In the genomic region with DNA sequence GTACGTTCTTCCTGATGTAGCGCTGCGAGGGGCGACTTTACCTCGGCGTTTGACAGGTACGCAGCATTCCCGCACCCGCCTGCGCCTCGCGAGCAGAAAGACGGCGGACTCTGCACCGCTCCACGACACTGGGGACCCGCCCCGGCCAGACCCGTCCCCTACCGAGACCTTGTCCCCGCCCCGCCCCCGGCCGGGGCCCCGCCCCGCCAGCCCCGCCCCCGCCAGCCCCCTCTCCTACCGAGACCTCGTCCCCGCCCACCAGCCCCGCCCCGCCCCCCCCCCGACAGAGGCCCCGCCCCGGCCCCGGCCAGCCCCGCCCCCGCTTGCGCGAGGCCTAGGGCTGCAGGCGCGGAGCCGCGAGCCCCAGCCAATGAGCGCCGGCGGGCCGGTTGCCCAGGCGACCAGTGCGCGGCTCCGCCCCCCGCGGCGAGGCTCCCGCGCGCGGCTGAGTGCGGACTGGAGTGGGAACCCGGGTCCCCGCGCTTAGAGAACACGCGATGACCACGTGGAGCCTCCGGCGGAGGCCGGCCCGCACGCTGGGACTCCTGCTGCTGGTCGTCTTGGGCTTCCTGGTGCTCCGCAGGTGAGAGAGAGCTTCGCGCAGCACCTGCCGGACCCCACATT, we compare ENCODE assay signal across 8 cellular contexts. TPM values are rescaled to one million over a fixed set of nuclear protein-coding genes. Genes with fewer than 3 reads are reported as not detected.
DNase-seq lines count a peak whose midpoint lies in the region; ATAC-seq lines count a peak whose summit lies in the region.

A gene with protein sequence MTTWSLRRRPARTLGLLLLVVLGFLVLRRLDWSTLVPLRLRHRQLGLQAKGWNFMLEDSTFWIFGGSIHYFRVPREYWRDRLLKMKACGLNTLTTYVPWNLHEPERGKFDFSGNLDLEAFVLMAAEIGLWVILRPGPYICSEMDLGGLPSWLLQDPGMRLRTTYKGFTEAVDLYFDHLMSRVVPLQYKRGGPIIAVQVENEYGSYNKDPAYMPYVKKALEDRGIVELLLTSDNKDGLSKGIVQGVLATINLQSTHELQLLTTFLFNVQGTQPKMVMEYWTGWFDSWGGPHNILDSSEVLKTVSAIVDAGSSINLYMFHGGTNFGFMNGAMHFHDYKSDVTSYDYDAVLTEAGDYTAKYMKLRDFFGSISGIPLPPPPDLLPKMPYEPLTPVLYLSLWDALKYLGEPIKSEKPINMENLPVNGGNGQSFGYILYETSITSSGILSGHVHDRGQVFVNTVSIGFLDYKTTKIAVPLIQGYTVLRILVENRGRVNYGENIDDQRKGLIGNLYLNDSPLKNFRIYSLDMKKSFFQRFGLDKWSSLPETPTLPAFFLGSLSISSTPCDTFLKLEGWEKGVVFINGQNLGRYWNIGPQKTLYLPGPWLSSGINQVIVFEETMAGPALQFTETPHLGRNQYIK (plus strand): TSS at position 424 of the 624 bp plus-strand sequence. CDS start 74 bp downstream, at position 498.

- H3K14ac ChIP-seq in mesenchymal stem cell (ENCODE audit: low read length in 2 of 2) = no peak within 1 kb of the TSS

- WGBS in mesenchymal stem cell = 4% methylated on average over 52 of the region's 77 CpGs

- H3K4me3 Mint-ChIP-seq in activated CD4-positive, alpha-beta memory T cell treated with anti-CD3 and anti-CD28 coated beads, Interleukin-2, amount 10 ng/mL, durations not matched to agents 7 days and 5 days = peak within 1 kb of the TSS; percentile 77

- no peak within 1 kb of the TSS for H2BK120ac ChIP-seq in mesenchymal stem cell (ENCODE audit: low read depth, low read length)

- peaks cover 16% of the 10 kb centered on the region for H3K4me1 Mint-ChIP-seq in activated CD4-positive, alpha-beta memory T cell treated with anti-CD3 and anti-CD28 coated beads, Interleukin-2, amount 10 ng/mL, durations not matched to agents 7 days and 5 days

- H3K27me3 ChIP-seq in mesenchymal stem cell (ENCODE audit: control insufficient read depth in 1 of 2, insufficient read depth in 1 of 2, low read length in 2 of 2) = peaks cover 36 to 37% of the 10 kb centered on the region in 2 experiments

- H3K9me3 ChIP-seq in mesenchymal stem cell (ENCODE audit: control insufficient read depth, low read length) = no peaks in the 10 kb centered on the region

- H3K9ac ChIP-seq in mesenchymal stem cell (ENCODE audit: low read length) = no peak within 1 kb of the TSS

- no peak within 1 kb of the TSS for H3K27ac Mint-ChIP-seq in activated CD4-positive, alpha-beta memory T cell treated with anti-CD3 and anti-CD28 coated beads, Interleukin-2, amount 10 ng/mL, durations not matched to agents 7 days and 5 days

- DNase-seq in NCI-H2171 treated with DMSO at 0.1 percent for 48 hours (lab: John Stamatoyannopoulos, UW) (peak; percentile 57), ecto neural progenitor cell (ENCODE audit: low spot score) (peak; percentile 91), mesenchymal stem cell (peak; percentile 1), UCSD-AML1 (lab: John Stamatoyannopoulos, UW; ENCODE audit: unreplicated experiment) (no peak)
- DNase-seq in activated CD4-positive, alpha-beta memory T cell treated with anti-CD3 and anti-CD28 coated beads, Interleukin-2, amount 10 ng/mL, durations not matched to agents 7 days and 5 days = peak; percentile 82
- DNase-seq in stimulated activated CD4-positive, alpha-beta T cell treated with anti-CD3 and anti-CD28 coated beads, TNF-alpha, amount 100 ng/mL, for 48 hours (ENCODE audit: low read depth in 3 of 3) = peak; percentile 53 to 70 (median 59)

- H3K4ac ChIP-seq in mesenchymal stem cell (ENCODE audit: low read depth in 1 of 2, low read length in 2 of 2) = no peak within 1 kb of the TSS

- H3K9me3 Mint-ChIP-seq in activated CD4-positive, alpha-beta memory T cell treated with anti-CD3 and anti-CD28 coated beads, Interleukin-2, amount 10 ng/mL, durations not matched to agents 7 days and 5 days = no peaks in the 10 kb centered on the region

- H2BK15ac ChIP-seq in mesenchymal stem cell (ENCODE audit: low read depth, poor library complexity, severe bottlenecking) = no peak within 1 kb of the TSS

- H3K23ac ChIP-seq in mesenchymal stem cell (ENCODE audit: low read length in 2 of 2) = no peak within 1 kb of the TSS

- H2AK5ac ChIP-seq in mesenchymal stem cell (ENCODE audit: low read length, severe bottlenecking) = no peak within 1 kb of the TSS

- peaks cover 10% of the 10 kb centered on the region for H3K4me1 ChIP-seq in mesenchymal stem cell (ENCODE audit: control insufficient read depth, insufficient read depth, low read depth, low read length)

- no peak within 1 kb of the TSS for H4K91ac ChIP-seq in mesenchymal stem cell (ENCODE audit: low read length)

- peak; percentile 79 for ATAC-seq in HG02678 (IDR thresholded peaks at IDR 0.05; ENCODE audit: unreplicated experiment)

- H2AFZ ChIP-seq in mesenchymal stem cell (ENCODE audit: low read depth, low read length) = no peak within 1 kb of the TSS

- H3K4me3 ChIP-seq in GM08714 (ENCODE audit: low read length) (peak within 1 kb of the TSS; percentile 37; the same call in 1 of the 2 replicates), mesenchymal stem cell (ENCODE audit: insufficient read depth in 1 of 2, low read depth in 1 of 2, low read length in 2 of 2) (peak within 1 kb of the TSS; percentile 40 to 62)

- no peak within 1 kb of the TSS for H3K27ac ChIP-seq in mesenchymal stem cell (ENCODE audit: low read length, poor library complexity, severe bottlenecking)

- H4K8ac ChIP-seq in mesenchymal stem cell (ENCODE audit: low read length) = no peak within 1 kb of the TSS

- H2BK5ac ChIP-seq in mesenchymal stem cell (ENCODE audit: low read depth, low read length, poor library complexity, severe bottlenecking) = no peak within 1 kb of the TSS

- H3K36me3 ChIP-seq in mesenchymal stem cell (ENCODE audit: control insufficient read depth in 1 of 2, insufficient read depth in 2 of 2, low read depth in 1 of 2, low read length in 2 of 2) = no peaks in the 10 kb centered on the region

- H3K18ac ChIP-seq in mesenchymal stem cell (ENCODE audit: low read depth in 1 of 2, low read length in 2 of 2) = no peak within 1 kb of the TSS

- H3K79me1 ChIP-seq in mesenchymal stem cell (replicated peaks; ENCODE audit: low read length, poor library complexity, severe bottlenecking) = no peaks in the 10 kb centered on the region

- CTCF ChIA-PET in activated CD4-positive, alpha-beta memory T cell treated with anti-CD3 and anti-CD28 coated beads, Interleukin-2, amount 10 ng/mL, durations not matched to agents 7 days and 5 days (lab: Charles Lee) = interaction anchor here (0.8 to 1.4 kb wide), 3 partner anchors 9 to 58 kb away, joined by 3 to 5 read pairs (median 4); partner anchors contain the start of gene GLB1L3

- peaks cover 49% of the 10 kb centered on the region for H3K27me3 Mint-ChIP-seq in activated CD4-positive, alpha-beta memory T cell treated with anti-CD3 and anti-CD28 coated beads, Interleukin-2, amount 10 ng/mL, durations not matched to agents 7 days and 5 days

- POLR2A ChIA-PET in activated CD4-positive, alpha-beta memory T cell treated with anti-CD3 and anti-CD28 coated beads, Interleukin-2, amount 10 ng/mL, durations not matched to agents 7 days and 5 days (lab: Charles Lee) = interaction anchor here (0.5 to 3.4 kb wide), 6 partner anchors 10 to 107 kb away, joined by 3 to 11 read pairs (median 4); partner anchors contain the start of genes GLB1L3, NCAPD3 and VPS26B

- no peaks in the 10 kb centered on the region for H3K36me3 Mint-ChIP-seq in activated CD4-positive, alpha-beta memory T cell treated with anti-CD3 and anti-CD28 coated beads, Interleukin-2, amount 10 ng/mL, durations not matched to agents 7 days and 5 days (ENCODE audit: low read depth)

- no peak within 1 kb of the TSS for H2BK12ac ChIP-seq in mesenchymal stem cell (ENCODE audit: low read length in 2 of 2)

- peak within 1 kb of the TSS; percentile 77 for H3K4me2 ChIP-seq in mesenchymal stem cell (ENCODE audit: low read length, poor library complexity, severe bottlenecking)

RNA-seq across cellular contexts. Expression of the gene that starts here (rescaled TPM):
- total RNA-seq in activated CD4-positive, alpha-beta memory T cell treated with anti-CD3 and anti-CD28 coated beads, Interleukin-2, amount 10 ng/mL, durations not matched to agents 7 days and 5 days = 1 to 10 TPM; 2.1 to 2.5 TPM
- 0.03 TPM for polyA plus RNA-seq in mesenchymal stem cell (2013, experiment 1 of 2)
- 0.01 TPM for polyA plus RNA-seq in mesenchymal stem cell (2013, experiment 2 of 2)
